ENCODE assay signal across 8 cellular contexts in the genomic region with DNA sequence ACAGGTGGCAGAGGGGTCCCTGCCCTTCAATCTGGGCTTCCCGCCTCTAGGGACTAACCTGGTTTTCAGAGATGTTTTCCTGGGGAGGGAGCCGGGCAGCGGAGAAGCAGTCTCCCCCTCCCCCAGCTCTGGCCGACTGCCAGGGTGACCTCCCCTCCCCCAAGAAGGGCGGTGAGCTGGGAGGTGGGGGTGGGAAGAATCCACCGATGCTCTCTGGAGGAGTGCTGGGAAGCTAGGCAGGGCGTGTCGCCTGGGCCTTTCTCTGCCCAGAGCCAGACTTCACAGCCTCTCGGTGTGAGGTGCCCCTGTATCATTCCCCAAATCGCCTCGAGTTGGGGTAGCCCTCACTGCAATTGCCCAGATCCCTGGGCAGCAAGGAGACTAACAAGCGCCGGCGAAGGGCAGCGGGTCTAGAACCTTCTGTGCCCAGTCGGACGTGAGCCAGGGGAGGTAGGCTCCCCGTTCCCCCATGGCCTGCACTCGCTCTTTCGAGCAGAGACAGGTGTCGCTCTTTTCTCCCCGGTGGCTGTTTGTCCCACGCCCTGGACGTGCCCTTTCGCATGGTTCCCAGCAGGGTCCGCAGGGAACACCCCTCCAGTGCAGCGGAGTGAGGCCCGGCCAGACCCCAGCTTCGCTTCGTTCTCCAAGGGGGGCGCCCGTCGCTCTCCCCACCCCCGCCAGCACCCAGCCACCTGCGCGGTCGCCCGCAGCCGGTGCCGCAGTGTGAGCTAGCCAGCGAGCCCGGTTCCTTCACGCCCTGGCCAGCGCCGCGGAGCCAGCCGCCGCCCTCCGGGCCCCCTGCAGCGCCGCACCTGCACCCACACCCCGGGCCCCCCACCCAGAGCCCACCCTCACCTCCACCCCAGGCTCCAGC. TPM values are rescaled to one million over a fixed set of nuclear protein-coding genes. Genes with fewer than 3 reads are reported as not detected.
A peak's percentile ranks its signal among the peaks of the same experiment; 100 is the strongest.
DNase-seq lines count a peak whose midpoint lies in the region; ATAC-seq and TF ChIP-seq lines count a peak whose summit lies in the region.

No MANE protein-coding gene starts in this region.

- TF ChIP-seq CTCF in esophagus squamous epithelium (IDR thresholded peaks at IDR 0.05) (no peak), foreskin fibroblast (IDR thresholded peaks at IDR 0.05; ENCODE audit: low read depth, low read length) (no peak)

- no peaks in the 10 kb centered on the region for H3K9me3 ChIP-seq in esophagus squamous epithelium
- H3K9me3 ChIP-seq in neuronal stem cell (replicated peaks in 1 of 2; ENCODE audit: control insufficient read depth in 2 of 2, insufficient read depth in 1 of 2, low read depth in 1 of 2, low read length in 2 of 2) = peaks cover 0 to 2% of the 10 kb centered on the region in 2 donors

- no peak overlapping the region for H2BK12ac ChIP-seq in neuronal stem cell (ENCODE audit: low read length)

- H3K4me3 ChIP-seq in esophagus squamous epithelium = peak overlapping the region; percentile 45 to 82 (median 64)
- H3K4me3 ChIP-seq in neuronal stem cell (ENCODE audit: low read length in 2 of 2) = peak overlapping the region in 1 of 2 donors; percentile 81
- peak overlapping the region in 1 of 2 donors; percentile 52 for H3K4me3 ChIP-seq in foreskin fibroblast (ENCODE audit: low read depth in 1 of 2, low read length in 2 of 2)

- intact Hi-C loops in esophagus squamous epithelium (cut with DNase I) = no loop called here

- H3K27me3 ChIP-seq in esophagus squamous epithelium (peaks cover 0 to 40% (median 0%) of the 10 kb centered on the region in 4 donors), neuronal stem cell (ENCODE audit: control insufficient read depth in 3 of 3, insufficient read depth in 3 of 3, low read depth in 1 of 3, low read length in 3 of 3) (peaks cover 0 to 67% (median 15%) of the 10 kb centered on the region in 3 experiments)

- H4K8ac ChIP-seq in neuronal stem cell (ENCODE audit: low read depth, low read length) = no peak overlapping the region

- DNase-seq in COLO668 (lab: John Stamatoyannopoulos, UW; ENCODE audit: unreplicated experiment) = peak; percentile 3
- peak; percentile 30 for DNase-seq in NCI-H2227 treated with DMSO at 0.1 percent for 48 hours (lab: John Stamatoyannopoulos, UW)
- no peak for DNase-seq in esophagus squamous epithelium (lab: John Stamatoyannopoulos, UW)
- no peak for DNase-seq in neuronal stem cell (ENCODE audit: low spot score)
- no peak for DNase-seq in activated effector memory CD4-positive, alpha-beta T cell treated with Interleukin-2 at 50 U/mL for 16 hours
- DNase-seq in foreskin fibroblast = no peak
- DNase-seq in stimulated activated CD4-positive, alpha-beta T cell treated with anti-CD3 and anti-CD28 coated beads, Interleukin-4, amount 100 ng/mL, for 1 hour = no peak

- H3K14ac ChIP-seq in neuronal stem cell (ENCODE audit: low read length) = peak overlapping the region; percentile 17

- H2AK5ac ChIP-seq in neuronal stem cell (ENCODE audit: low read depth, low read length) = peak overlapping the region; percentile 23

- WGBS in esophagus squamous epithelium, 2 donors = 7% methylated on average over 10 to 26 of the region's 52 CpGs
- no CpG with 5 or more reads among the region's 52 CpGs for WGBS in neuronal stem cell (ENCODE audit: extremely low coverage in 2 of 2, insufficient read length in 2 of 2, insufficient replicate concordance in 1 of 2), 2 donors

- H3K18ac ChIP-seq in neuronal stem cell (ENCODE audit: low read length) = peak overlapping the region; percentile 93

- H2BK120ac ChIP-seq in neuronal stem cell (ENCODE audit: low read depth, low read length) = no peak overlapping the region

- no peak overlapping the region for H4K91ac ChIP-seq in neuronal stem cell (ENCODE audit: low read depth, low read length, poor library complexity)

- no peaks in the 10 kb centered on the region for H3K79me1 ChIP-seq in neuronal stem cell (ENCODE audit: low read depth, low read length)

- H3K4me1 ChIP-seq in esophagus squamous epithelium (peaks cover 12 to 26% (median 25%) of the 10 kb centered on the region in 3 donors), neuronal stem cell (ENCODE audit: control insufficient read depth in 2 of 2, insufficient read depth in 1 of 2, low read depth in 1 of 2, low read length in 2 of 2) (peaks cover 0 to 27% of the 10 kb centered on the region in 2 donors)

- H3K4ac ChIP-seq in neuronal stem cell (ENCODE audit: low read length) = no peak overlapping the region

- H3K9ac ChIP-seq in neuronal stem cell (ENCODE audit: low read depth, low read length, poor library complexity) = peak overlapping the region; percentile 85

- H3K4me2 ChIP-seq in neuronal stem cell (ENCODE audit: insufficient read depth, low read length, poor library complexity, severe bottlenecking) = peak overlapping the region; percentile 87

- ATAC-seq in GM19023 (IDR thresholded peaks at IDR 0.05; ENCODE audit: unreplicated experiment) = no peak

- no peak for TF ChIP-seq POLR2A in esophagus squamous epithelium (IDR thresholded peaks at IDR 0.05)

- H3K36me3 ChIP-seq in esophagus squamous epithelium (no peaks in the 10 kb centered on the region), neuronal stem cell (replicated peaks in 1 of 2; ENCODE audit: control insufficient read depth in 2 of 2, insufficient read depth in 2 of 2, low read length in 2 of 2) (no peaks in the 10 kb centered on the region)

- H3K27ac ChIP-seq in esophagus squamous epithelium = no peak overlapping the region
- no peak overlapping the region for H3K27ac ChIP-seq in neuronal stem cell (replicated peaks; ENCODE audit: low read length)

- H3K23ac ChIP-seq in neuronal stem cell (ENCODE audit: low read depth, low read length, poor library complexity) = peak overlapping the region; percentile 59

- H2BK5ac ChIP-seq in neuronal stem cell (ENCODE audit: low read length) = peak overlapping the region; percentile 14

- H2BK15ac ChIP-seq in neuronal stem cell (ENCODE audit: low read length) = peak overlapping the region; percentile 2

- H2AFZ ChIP-seq in neuronal stem cell (ENCODE audit: low read length) = peak overlapping the region; percentile 67

RNA-seq across cellular contexts. Expression of gene RAB6B, which starts 1.1 kb away (rescaled TPM):
- total RNA-seq in esophagus squamous epithelium = 1 to 10 TPM in 2 of 4 donors, under 1 TPM in 2; 0.09 to 1.7 (median 0.68) TPM
- polyA plus RNA-seq in neuronal stem cell (2013, experiment 1 of 2) = 18.7 TPM
- polyA plus RNA-seq in neuronal stem cell (2013, experiment 2 of 2) = 19.0 TPM

Comparison
In these comparisons a context has a peak if more than half of its experiments do, and no peak if none do; other contexts are left out.
1. DNase-seq: peak in COLO668 (single experiment) and NCI-H2227 treated with DMSO at 0.1 percent for 48 hours (single experiment); none in esophagus squamous epithelium (single experiment), neuronal stem cell (single experiment), activated effector memory CD4-positive, alpha-beta T cell treated with Interleukin-2 at 50 U/mL for 16 hours (single experiment), foreskin fibroblast (0 of 2) and stimulated activated CD4-positive, alpha-beta T cell treated with anti-CD3 and anti-CD28 coated beads, Interleukin-4, amount 100 ng/mL, for 1 hour (single experiment).